1 cellular context compared by ENCODE assay signal in genomic region chr1:59043796-59044195, GRCh38.
TF ChIP-seq lines count a peak whose summit lies in the region.

No MANE protein-coding gene starts in this region.

TF ChIP-seq in K562, 482 proteins besides CTCF, POLR2A, EP300 and RAD21 (continued from another document and continues in another):
- no peak for TF ChIP-seq PHB2 (IDR thresholded peaks at IDR 0.05; ENCODE audit: low read depth)
- TF ChIP-seq C11orf30 (IDR thresholded peaks at IDR 0.05; ENCODE audit: low read depth) = no peak
- no peak for TF ChIP-seq CHD7 (IDR thresholded peaks at IDR 0.05; ENCODE audit: low read depth, low read length)
- TF ChIP-seq ZSCAN32 (CRISPR knock-in tag; IDR thresholded peaks at IDR 0.05) = no peak
- TF ChIP-seq POLR2AphosphoS5 (IDR thresholded peaks at IDR 0.05; ENCODE audit: control insufficient read depth, insufficient read depth, low read depth, low read length) = no peak
- TF ChIP-seq ZNF184 (CRISPR knock-in tag; IDR thresholded peaks at IDR 0.05) = no peak
- TF ChIP-seq NFXL1 (CRISPR knock-in tag; IDR thresholded peaks at IDR 0.05) = no peak
- TF ChIP-seq XRCC4 (IDR thresholded peaks at IDR 0.05; ENCODE audit: extremely low read depth, insufficient read depth, insufficient read length) = no peak
- no peak for TF ChIP-seq BRD4 (IDR thresholded peaks at IDR 0.05)
- TF ChIP-seq, protein P1, sequence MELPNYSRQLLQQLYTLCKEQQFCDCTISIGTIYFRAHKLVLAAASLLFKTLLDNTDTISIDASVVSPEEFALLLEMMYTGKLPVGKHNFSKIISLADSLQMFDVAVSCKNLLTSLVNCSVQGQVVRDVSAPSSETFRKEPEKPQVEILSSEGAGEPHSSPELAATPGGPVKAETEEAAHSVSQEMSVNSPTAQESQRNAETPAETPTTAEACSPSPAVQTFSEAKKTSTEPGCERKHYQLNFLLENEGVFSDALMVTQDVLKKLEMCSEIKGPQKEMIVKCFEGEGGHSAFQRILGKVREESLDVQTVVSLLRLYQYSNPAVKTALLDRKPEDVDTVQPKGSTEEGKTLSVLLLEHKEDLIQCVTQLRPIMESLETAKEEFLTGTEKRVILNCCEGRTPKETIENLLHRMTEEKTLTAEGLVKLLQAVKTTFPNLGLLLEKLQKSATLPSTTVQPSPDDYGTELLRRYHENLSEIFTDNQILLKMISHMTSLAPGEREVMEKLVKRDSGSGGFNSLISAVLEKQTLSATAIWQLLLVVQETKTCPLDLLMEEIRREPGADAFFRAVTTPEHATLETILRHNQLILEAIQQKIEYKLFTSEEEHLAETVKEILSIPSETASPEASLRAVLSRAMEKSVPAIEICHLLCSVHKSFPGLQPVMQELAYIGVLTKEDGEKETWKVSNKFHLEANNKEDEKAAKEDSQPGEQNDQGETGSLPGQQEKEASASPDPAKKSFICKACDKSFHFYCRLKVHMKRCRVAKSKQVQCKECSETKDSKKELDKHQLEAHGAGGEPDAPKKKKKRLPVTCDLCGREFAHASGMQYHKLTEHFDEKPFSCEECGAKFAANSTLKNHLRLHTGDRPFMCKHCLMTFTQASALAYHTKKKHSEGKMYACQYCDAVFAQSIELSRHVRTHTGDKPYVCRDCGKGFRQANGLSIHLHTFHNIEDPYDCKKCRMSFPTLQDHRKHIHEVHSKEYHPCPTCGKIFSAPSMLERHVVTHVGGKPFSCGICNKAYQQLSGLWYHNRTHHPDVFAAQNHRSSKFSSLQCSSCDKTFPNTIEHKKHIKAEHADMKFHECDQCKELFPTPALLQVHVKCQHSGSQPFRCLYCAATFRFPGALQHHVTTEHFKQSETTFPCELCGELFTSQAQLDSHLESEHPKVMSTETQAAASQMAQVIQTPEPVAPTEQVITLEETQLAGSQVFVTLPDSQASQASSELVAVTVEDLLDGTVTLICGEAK (IDR thresholded peaks at IDR 0.05) = no peak
- TF ChIP-seq, protein P1 (CRISPR knock-in tag; IDR thresholded peaks at IDR 0.05) = no peak
- no peak for TF ChIP-seq ZC3H4 (CRISPR knock-in tag; IDR thresholded peaks at IDR 0.05; ENCODE audit: borderline replicate concordance)
- TF ChIP-seq E2F8 (IDR thresholded peaks at IDR 0.05; ENCODE audit: low read depth, partially characterized antibody) = no peak
- TF ChIP-seq SIN3A (IDR thresholded peaks at IDR 0.05; ENCODE audit: borderline replicate concordance in 2 of 2, control insufficient read depth in 1 of 2, low read depth in 2 of 2, low read length in 2 of 2) = no peak
- TF ChIP-seq ZNF696 (CRISPR knock-in tag; conservative IDR thresholded peaks at IDR 0.05) = no peak
- TF ChIP-seq CCNT2 (IDR thresholded peaks at IDR 0.05; ENCODE audit: borderline replicate concordance, extremely low read depth, insufficient read length, low read depth, low read length) = peak; percentile 52
- no peak for TF ChIP-seq ATF1 (CRISPR knock-in tag; IDR thresholded peaks at IDR 0.05)
- TF ChIP-seq ATF1 (tag; IDR thresholded peaks at IDR 0.05) = peak; percentile 48; the same call in 1 of the 2 replicates
- TF ChIP-seq, protein P2, sequence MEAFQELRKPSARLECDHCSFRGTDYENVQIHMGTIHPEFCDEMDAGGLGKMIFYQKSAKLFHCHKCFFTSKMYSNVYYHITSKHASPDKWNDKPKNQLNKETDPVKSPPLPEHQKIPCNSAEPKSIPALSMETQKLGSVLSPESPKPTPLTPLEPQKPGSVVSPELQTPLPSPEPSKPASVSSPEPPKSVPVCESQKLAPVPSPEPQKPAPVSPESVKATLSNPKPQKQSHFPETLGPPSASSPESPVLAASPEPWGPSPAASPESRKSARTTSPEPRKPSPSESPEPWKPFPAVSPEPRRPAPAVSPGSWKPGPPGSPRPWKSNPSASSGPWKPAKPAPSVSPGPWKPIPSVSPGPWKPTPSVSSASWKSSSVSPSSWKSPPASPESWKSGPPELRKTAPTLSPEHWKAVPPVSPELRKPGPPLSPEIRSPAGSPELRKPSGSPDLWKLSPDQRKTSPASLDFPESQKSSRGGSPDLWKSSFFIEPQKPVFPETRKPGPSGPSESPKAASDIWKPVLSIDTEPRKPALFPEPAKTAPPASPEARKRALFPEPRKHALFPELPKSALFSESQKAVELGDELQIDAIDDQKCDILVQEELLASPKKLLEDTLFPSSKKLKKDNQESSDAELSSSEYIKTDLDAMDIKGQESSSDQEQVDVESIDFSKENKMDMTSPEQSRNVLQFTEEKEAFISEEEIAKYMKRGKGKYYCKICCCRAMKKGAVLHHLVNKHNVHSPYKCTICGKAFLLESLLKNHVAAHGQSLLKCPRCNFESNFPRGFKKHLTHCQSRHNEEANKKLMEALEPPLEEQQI (IDR thresholded peaks at IDR 0.05) = no peak
- TF ChIP-seq TGIF2 (CRISPR knock-in tag; IDR thresholded peaks at IDR 0.05) = no peak
- TF ChIP-seq, protein P3, sequence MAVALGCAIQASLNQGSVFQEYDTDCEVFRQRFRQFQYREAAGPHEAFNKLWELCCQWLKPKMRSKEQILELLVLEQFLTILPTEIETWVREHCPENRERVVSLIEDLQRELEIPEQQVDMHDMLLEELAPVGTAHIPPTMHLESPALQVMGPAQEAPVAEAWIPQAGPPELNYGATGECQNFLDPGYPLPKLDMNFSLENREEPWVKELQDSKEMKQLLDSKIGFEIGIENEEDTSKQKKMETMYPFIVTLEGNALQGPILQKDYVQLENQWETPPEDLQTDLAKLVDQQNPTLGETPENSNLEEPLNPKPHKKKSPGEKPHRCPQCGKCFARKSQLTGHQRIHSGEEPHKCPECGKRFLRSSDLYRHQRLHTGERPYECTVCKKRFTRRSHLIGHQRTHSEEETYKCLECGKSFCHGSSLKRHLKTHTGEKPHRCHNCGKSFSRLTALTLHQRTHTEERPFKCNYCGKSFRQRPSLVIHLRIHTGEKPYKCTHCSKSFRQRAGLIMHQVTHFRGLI (CRISPR knock-in tag; IDR thresholded peaks at IDR 0.05) = no peak
- TF ChIP-seq ZBED1 (IDR thresholded peaks at IDR 0.05) = no peak
- no peak for TF ChIP-seq ZNF311 (CRISPR knock-in tag; IDR thresholded peaks at IDR 0.05)
- no peak for TF ChIP-seq BCL6 (CRISPR knock-in tag; IDR thresholded peaks at IDR 0.05)
- TF ChIP-seq MTA2 (IDR thresholded peaks at IDR 0.05; ENCODE audit: low read depth) = no peak
- peak; percentile 62 for TF ChIP-seq NCOR1 (IDR thresholded peaks at IDR 0.05)
